In genomic region chr2:15457868-15458267, GRCh38 we compare ENCODE assay signal across 20 cellular contexts.
DNase-seq lines count a peak whose midpoint lies in the region; ATAC-seq and FAIRE-seq lines count a peak whose summit lies in the region.
"Had no signal": no experiment of that assay in that cellular context is flagged by ENCODE, and none has a peak within 500 bp of the region (broad histone marks: within the 10 kb centered on the region; RNA-seq: fewer than 3 reads in every experiment).

No MANE protein-coding gene starts in this region.

- no peaks in the 10 kb centered on the region for H3K9me2 ChIP-seq in Karpas-422 (replicated peaks; ENCODE audit: insufficient read depth, low read length)

- no peaks in the 10 kb centered on the region for H3K79me2 ChIP-seq in Karpas-422 (ENCODE audit: low read length)

- H3K9me3 ChIP-seq in Karpas-422 (ENCODE audit: low read length) (no peaks in the 10 kb centered on the region), small intestine (ENCODE audit: control insufficient read depth, low read depth) (no peaks in the 10 kb centered on the region)
- H3K9me3 ChIP-seq: BLaER1, Caco-2 had no signal

- 36 to 78% (median 55%) methylated on average over 5 of the region's 5 CpGs for WGBS in small intestine, 3 donors

- H3K4me2 ChIP-seq in Karpas-422 (ENCODE audit: low read depth, low read length, poor library complexity, severe bottlenecking): peak overlapping the region; percentile 41
- H3K4me2 ChIP-seq: BLaER1, GM23338 had no signal

- peak; percentile 61 for ATAC-seq in left lobe of liver
- ATAC-seq in esophagus mucosa: no peak
- ATAC-seq: CD8-positive, alpha-beta T cell; GM23338; HCT116 had no signal

- no peaks in the 10 kb centered on the region for H3K27me3 ChIP-seq in Karpas-422 (ENCODE audit: low read length)
- H3K27me3 ChIP-seq in small intestine (ENCODE audit: control insufficient read depth in 2 of 2, insufficient read depth in 2 of 2, low read length in 2 of 2): no peaks in the 10 kb centered on the region
- H3K27me3 ChIP-seq: BLaER1 had no signal

- 0 out of 2 replicates have a peak overlapping the region, but pooled peaks have one; percentile 76 for H2AFZ ChIP-seq in Karpas-422 (ENCODE audit: low read length)
- H2AFZ ChIP-seq: GM23338 had no signal

- H3K4me1 ChIP-seq in Karpas-422 (ENCODE audit: low read length) (peaks cover 18% of the 10 kb centered on the region), small intestine (ENCODE audit: control insufficient read depth in 2 of 2, insufficient read depth in 1 of 2, low read depth in 1 of 2, low read length in 1 of 2) (peaks cover 2 to 4% of the 10 kb centered on the region in 2 donors)

- H4K20me1 ChIP-seq in Karpas-422 (ENCODE audit: insufficient read depth, low read depth, low read length): no peaks in the 10 kb centered on the region
- H4K20me1 ChIP-seq: BLaER1 had no signal

- FAIRE-seq in small intestine (lab: Jason Lieb, UNC): no peak
- FAIRE-seq: D721Med, GM12891, GM18507 had no signal

- DNase-seq in Karpas-422: no peak
- DNase-seq in left lobe of liver (ENCODE audit: low spot score): no peak
- peak; percentile 33 for DNase-seq in small intestine
- DNase-seq in NCI-H524 (lab: John Stamatoyannopoulos, UW): no peak
- DNase-seq in middle frontal gyrus (ENCODE audit: extremely low spot score, low spot score): no peak
- DNase-seq: Caco-2; CD4-positive, CD25-positive, alpha-beta regulatory T cell; CD8-positive, alpha-beta T cell; DMS 273 treated with DMSO at 0.1 percent for 48 hours; EL; GF-D8; H9 had no signal

- H3K27ac ChIP-seq in Karpas-422 (ENCODE audit: low read length) (no peak overlapping the region), small intestine (ENCODE audit: low read depth in 1 of 2, low read length in 1 of 2) (no peak overlapping the region)
- H3K27ac ChIP-seq: BLaER1, C4-2B had no signal

- H3K36me3 ChIP-seq in Karpas-422 (ENCODE audit: insufficient read depth, low read length) (no peaks in the 10 kb centered on the region), small intestine (ENCODE audit: control insufficient read depth in 2 of 2, insufficient read depth in 2 of 2, low read length in 2 of 2) (peaks cover 0 to 2% of the 10 kb centered on the region in 2 donors)

- H3K4me3 ChIP-seq in Karpas-422 (ENCODE audit: low read length): no peak overlapping the region; the same call in 1 of the 2 replicates
- no peak overlapping the region for H3K4me3 ChIP-seq in small intestine (ENCODE audit: low read depth in 1 of 2, low read length in 2 of 2)
- H3K4me3 ChIP-seq: BLaER1, GM23338 had no signal

- H3K9ac ChIP-seq in Karpas-422 (ENCODE audit: low read length): peak overlapping the region; percentile 25; the same call in 1 of the 2 replicates
- H3K9ac ChIP-seq: BLaER1 had no signal
